In the genomic region with DNA sequence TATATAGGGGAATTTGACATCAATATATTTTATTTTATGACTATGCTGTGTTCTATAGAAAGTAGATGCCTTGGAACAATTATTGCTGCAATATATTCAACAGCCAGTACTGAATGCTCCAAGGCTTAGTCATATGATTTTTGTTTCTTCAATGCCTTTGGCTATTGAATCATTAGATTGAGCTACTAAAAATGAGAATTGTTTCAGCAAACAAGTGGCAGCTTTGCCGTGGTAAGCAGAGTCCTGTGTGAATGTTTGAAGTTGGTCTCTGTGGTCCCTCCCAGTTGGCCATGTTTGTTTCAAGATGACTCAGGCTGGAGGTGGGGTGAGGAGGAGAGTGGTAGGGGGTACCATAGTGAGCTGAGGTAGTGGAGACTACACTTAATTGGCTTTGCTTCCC, we compare ENCODE assay signal across 11 cellular contexts.
DNase-seq lines count a peak whose midpoint lies in the region; ATAC-seq, FAIRE-seq and TF ChIP-seq lines count a peak whose summit lies in the region.
"Had no signal": no experiment of that assay in that cellular context is flagged by ENCODE, and none has a peak within 500 bp of the region (broad histone marks: within the 10 kb centered on the region; RNA-seq: fewer than 3 reads in every experiment).

No MANE protein-coding gene starts in this region.

- TF ChIP-seq EP300 in A549 (IDR thresholded peaks at IDR 0.05): peak; percentile 64 to 77; a peak in 3 of 5 replicates

- intact Hi-C loops in ascending aorta (cut with DNase I): loop anchor here (5.0 kb wide), 2 partner anchors 39 to 89 kb away; no protein-coding TSS in a partner anchor

- H3K36me3 ChIP-seq in ascending aorta: no peaks in the 10 kb centered on the region

- peak; percentile 84 for ATAC-seq in A549

- no peaks in the 10 kb centered on the region for H3K4me1 Mint-ChIP-seq in immature natural killer cell

- no peak overlapping the region for H3K27ac Mint-ChIP-seq in immature natural killer cell

- TF ChIP-seq CTCF in A549 (IDR thresholded peaks at IDR 0.05) (no peak), ascending aorta (IDR thresholded peaks at IDR 0.05) (no peak)

- DNase-seq in A549 (ENCODE audit: low read depth in 1 of 2, low spot score in 1 of 2): peak; percentile 34 to 80
- peak; percentile 81 for DNase-seq in HCEC 1CT
- no peak for DNase-seq in ascending aorta (ENCODE audit: low spot score in 2 of 2)
- DNase-seq in kidney glomerular epithelial cell (lab: John Stamatoyannopoulos, UW): peak; percentile 41
- no peak for DNase-seq in GM19240 (ENCODE audit: insufficient read length, low spot score)
- no peak for DNase-seq in GM19238 (ENCODE audit: insufficient read length, low spot score)
- DNase-seq in immature natural killer cell: no peak
- DNase-seq in NCI-H1105 (lab: John Stamatoyannopoulos, UW): no peak
- DNase-seq: activated effector memory CD4-positive, alpha-beta T cell treated with Interleukin-2 at 50 U/mL for 16 hours; DMS53; islet precursor cell had no signal

- 6% methylated on average over 1 of the region's 1 CpG for WGBS in A549 (ENCODE audit: missing lambda C conversion rate)

- H3K9me3 ChIP-seq in A549 (peaks cover 48% of the 10 kb centered on the region), ascending aorta (no peaks in the 10 kb centered on the region)

- peaks cover 31% of the 10 kb centered on the region for H3K4me1 ChIP-seq in A549
- peaks cover 0 to 14% of the 10 kb centered on the region in 2 donors for H3K4me1 ChIP-seq in ascending aorta

- H3K27ac ChIP-seq in A549 (peak overlapping the region; percentile 82 to 88), ascending aorta (peak overlapping the region; percentile 60 to 71)

- no peaks in the 10 kb centered on the region for H3K9me3 Mint-ChIP-seq in immature natural killer cell

- peak overlapping the region; percentile 68 for H3K4me2 ChIP-seq in A549

- TF ChIP-seq RAD21 in A549 (conservative IDR thresholded peaks at IDR 0.05 in 1 of 2, IDR thresholded peaks at IDR 0.05 in 1 of 2): peak in 1 of 2 experiments; percentile 48; a peak in 2 of 5 replicates

- POLR2A ChIA-PET in A549 (lab: Yijun Ruan, JAX): interaction anchor here (1.1 to 2.3 kb wide), 8 partner anchors 15 to 198 kb away, joined by 3 to 8 read pairs (median 4); a partner anchor contains a TSS

- H3K27me3 ChIP-seq in ascending aorta: no peaks in the 10 kb centered on the region

- TF ChIP-seq POLR2A in A549 (IDR thresholded peaks at IDR 0.05; ENCODE audit: low read length): no peak

- H3K36me3 Mint-ChIP-seq in immature natural killer cell: peaks cover 0 to 10% (median 7%) of the 10 kb centered on the region in 3 donors

- CTCF ChIA-PET in A549 (lab: Yijun Ruan, JAX): interaction anchor here (0.6 to 3.6 kb wide), 8 partner anchors 21 to 362 kb away, joined by 3 to 32 read pairs (median 3); no protein-coding TSS in a partner anchor

- H3K4me3 Mint-ChIP-seq in immature natural killer cell: no peak overlapping the region

- FAIRE-seq in A549 (lab: Jason Lieb, UNC): peak; percentile 97

- H3K27me3 Mint-ChIP-seq in immature natural killer cell (ENCODE audit: low read depth in 3 of 3): peaks cover 0 to 2% (median 0%) of the 10 kb centered on the region in 3 donors

- no peak overlapping the region for H3K4me3 ChIP-seq in A549
- no peak overlapping the region for H3K4me3 ChIP-seq in ascending aorta

TF ChIP-seq in A549, 52 proteins besides CTCF, POLR2A, EP300 and RAD21 (continues in another document):
- TF ChIP-seq KDM1A (IDR thresholded peaks at IDR 0.05; ENCODE audit: low read depth): no peak
- TF ChIP-seq NR3C1 (IDR thresholded peaks at IDR 0.05): no peak
- no peak for TF ChIP-seq RARB (CRISPR knock-in tag; IDR thresholded peaks at IDR 0.05)
- TF ChIP-seq, protein P1, sequence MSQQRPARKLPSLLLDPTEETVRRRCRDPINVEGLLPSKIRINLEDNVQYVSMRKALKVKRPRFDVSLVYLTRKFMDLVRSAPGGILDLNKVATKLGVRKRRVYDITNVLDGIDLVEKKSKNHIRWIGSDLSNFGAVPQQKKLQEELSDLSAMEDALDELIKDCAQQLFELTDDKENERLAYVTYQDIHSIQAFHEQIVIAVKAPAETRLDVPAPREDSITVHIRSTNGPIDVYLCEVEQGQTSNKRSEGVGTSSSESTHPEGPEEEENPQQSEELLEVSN (IDR thresholded peaks at IDR 0.05; ENCODE audit: borderline replicate concordance, low read depth): no peak
- no peak for TF ChIP-seq RNF2 (IDR thresholded peaks at IDR 0.05; ENCODE audit: borderline replicate concordance, low read depth)
- no peak for TF ChIP-seq EHF (CRISPR knock-in tag; IDR thresholded peaks at IDR 0.05)
- no peak for TF ChIP-seq ESRRA (IDR thresholded peaks at IDR 0.05; ENCODE audit: borderline replicate concordance, low read length)
- TF ChIP-seq HOXB13 (CRISPR knock-in tag; IDR thresholded peaks at IDR 0.05; ENCODE audit: low read depth): no peak
- no peak for TF ChIP-seq MAFK (IDR thresholded peaks at IDR 0.05; ENCODE audit: partially characterized antibody)
- TF ChIP-seq, protein P2, sequence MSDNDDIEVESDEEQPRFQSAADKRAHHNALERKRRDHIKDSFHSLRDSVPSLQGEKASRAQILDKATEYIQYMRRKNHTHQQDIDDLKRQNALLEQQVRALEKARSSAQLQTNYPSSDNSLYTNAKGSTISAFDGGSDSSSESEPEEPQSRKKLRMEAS (IDR thresholded peaks at IDR 0.05): peak; percentile 27; the same call in 1 of the 2 replicates
- no peak for TF ChIP-seq POLR2AphosphoS2 (conservative IDR thresholded peaks at IDR 0.05; ENCODE audit: low read length)
- TF ChIP-seq, protein P3, sequence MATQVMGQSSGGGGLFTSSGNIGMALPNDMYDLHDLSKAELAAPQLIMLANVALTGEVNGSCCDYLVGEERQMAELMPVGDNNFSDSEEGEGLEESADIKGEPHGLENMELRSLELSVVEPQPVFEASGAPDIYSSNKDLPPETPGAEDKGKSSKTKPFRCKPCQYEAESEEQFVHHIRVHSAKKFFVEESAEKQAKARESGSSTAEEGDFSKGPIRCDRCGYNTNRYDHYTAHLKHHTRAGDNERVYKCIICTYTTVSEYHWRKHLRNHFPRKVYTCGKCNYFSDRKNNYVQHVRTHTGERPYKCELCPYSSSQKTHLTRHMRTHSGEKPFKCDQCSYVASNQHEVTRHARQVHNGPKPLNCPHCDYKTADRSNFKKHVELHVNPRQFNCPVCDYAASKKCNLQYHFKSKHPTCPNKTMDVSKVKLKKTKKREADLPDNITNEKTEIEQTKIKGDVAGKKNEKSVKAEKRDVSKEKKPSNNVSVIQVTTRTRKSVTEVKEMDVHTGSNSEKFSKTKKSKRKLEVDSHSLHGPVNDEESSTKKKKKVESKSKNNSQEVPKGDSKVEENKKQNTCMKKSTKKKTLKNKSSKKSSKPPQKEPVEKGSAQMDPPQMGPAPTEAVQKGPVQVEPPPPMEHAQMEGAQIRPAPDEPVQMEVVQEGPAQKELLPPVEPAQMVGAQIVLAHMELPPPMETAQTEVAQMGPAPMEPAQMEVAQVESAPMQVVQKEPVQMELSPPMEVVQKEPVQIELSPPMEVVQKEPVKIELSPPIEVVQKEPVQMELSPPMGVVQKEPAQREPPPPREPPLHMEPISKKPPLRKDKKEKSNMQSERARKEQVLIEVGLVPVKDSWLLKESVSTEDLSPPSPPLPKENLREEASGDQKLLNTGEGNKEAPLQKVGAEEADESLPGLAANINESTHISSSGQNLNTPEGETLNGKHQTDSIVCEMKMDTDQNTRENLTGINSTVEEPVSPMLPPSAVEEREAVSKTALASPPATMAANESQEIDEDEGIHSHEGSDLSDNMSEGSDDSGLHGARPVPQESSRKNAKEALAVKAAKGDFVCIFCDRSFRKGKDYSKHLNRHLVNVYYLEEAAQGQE (IDR thresholded peaks at IDR 0.05): no peak
- no peak for TF ChIP-seq SREBF2 (IDR thresholded peaks at IDR 0.05)
- TF ChIP-seq HDAC2 (IDR thresholded peaks at IDR 0.05): no peak
- TF ChIP-seq TP53 (CRISPR knock-in tag; IDR thresholded peaks at IDR 0.05): no peak
- TF ChIP-seq CBX8 (IDR thresholded peaks at IDR 0.05): no peak
- peak; percentile 73 for TF ChIP-seq GATA3 (IDR thresholded peaks at IDR 0.05; ENCODE audit: borderline replicate concordance)
- no peak for TF ChIP-seq NFE2L2 (conservative IDR thresholded peaks at IDR 0.05; ENCODE audit: low read length)
- TF ChIP-seq RFX5 (IDR thresholded peaks at IDR 0.05): no peak
- TF ChIP-seq NPAS2 (CRISPR knock-in tag; IDR thresholded peaks at IDR 0.05; ENCODE audit: borderline replicate concordance): no peak
- no peak for TF ChIP-seq ZC3H11A (IDR thresholded peaks at IDR 0.05)
- TF ChIP-seq FOSL2 (IDR thresholded peaks at IDR 0.05): peak; percentile 82
- peak; percentile 81 for TF ChIP-seq FOSL2 (CRISPR knock-in tag; IDR thresholded peaks at IDR 0.05)
- TF ChIP-seq, protein P4, sequence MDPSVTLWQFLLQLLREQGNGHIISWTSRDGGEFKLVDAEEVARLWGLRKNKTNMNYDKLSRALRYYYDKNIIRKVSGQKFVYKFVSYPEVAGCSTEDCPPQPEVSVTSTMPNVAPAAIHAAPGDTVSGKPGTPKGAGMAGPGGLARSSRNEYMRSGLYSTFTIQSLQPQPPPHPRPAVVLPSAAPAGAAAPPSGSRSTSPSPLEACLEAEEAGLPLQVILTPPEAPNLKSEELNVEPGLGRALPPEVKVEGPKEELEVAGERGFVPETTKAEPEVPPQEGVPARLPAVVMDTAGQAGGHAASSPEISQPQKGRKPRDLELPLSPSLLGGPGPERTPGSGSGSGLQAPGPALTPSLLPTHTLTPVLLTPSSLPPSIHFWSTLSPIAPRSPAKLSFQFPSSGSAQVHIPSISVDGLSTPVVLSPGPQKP (IDR thresholded peaks at IDR 0.05; ENCODE audit: low read depth, low read length): no peak
- TF ChIP-seq RCOR1 (IDR thresholded peaks at IDR 0.05; ENCODE audit: low read depth, low read length): no peak
- TF ChIP-seq, protein P5, sequence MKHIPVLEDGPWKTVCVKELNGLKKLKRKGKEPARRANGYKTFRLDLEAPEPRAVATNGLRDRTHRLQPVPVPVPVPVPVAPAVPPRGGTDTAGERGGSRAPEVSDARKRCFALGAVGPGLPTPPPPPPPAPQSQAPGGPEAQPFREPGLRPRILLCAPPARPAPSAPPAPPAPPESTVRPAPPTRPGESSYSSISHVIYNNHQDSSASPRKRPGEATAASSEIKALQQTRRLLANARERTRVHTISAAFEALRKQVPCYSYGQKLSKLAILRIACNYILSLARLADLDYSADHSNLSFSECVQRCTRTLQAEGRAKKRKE (CRISPR knock-in tag; IDR thresholded peaks at IDR 0.05; ENCODE audit: low read depth): no peak
- no peak for TF ChIP-seq SMC3 (IDR thresholded peaks at IDR 0.05)
- no peak for TF ChIP-seq KDM5A (IDR thresholded peaks at IDR 0.05)
- TF ChIP-seq JUN (IDR thresholded peaks at IDR 0.05): peak in 1 of 2 experiments; percentile 67; a peak in 2 of 5 replicates
- no peak for TF ChIP-seq CBX2 (IDR thresholded peaks at IDR 0.05; ENCODE audit: borderline replicate concordance, low read depth)
- TF ChIP-seq BHLHE40 (IDR thresholded peaks at IDR 0.05; ENCODE audit: low read depth, low read length): no peak

Comparison
In these comparisons a context has a peak if more than half of its experiments do, and no peak if none do; other contexts are left out.
1. DNase-seq: peak in A549 (2 of 2), HCEC 1CT (single experiment) and kidney glomerular epithelial cell (single experiment); none in ascending aorta (0 of 2), GM19240 (single experiment), GM19238 (single experiment), immature natural killer cell (0 of 3) and NCI-H1105 (single experiment).